9 cellular contexts compared by ENCODE assay signal in genomic region chr1:107782192-107782845, GRCh38.
DNase-seq lines count a peak whose midpoint lies in the region; TF ChIP-seq lines count a peak whose summit lies in the region.
"Had no signal": no experiment of that assay in that cellular context is flagged by ENCODE, and none has a peak within 500 bp of the region (broad histone marks: within the 10 kb centered on the region; RNA-seq: fewer than 3 reads in every experiment).

No MANE protein-coding gene starts in this region.

- H3K27ac ChIP-seq in Peyer's patch (no peak overlapping the region), mammary epithelial cell (ENCODE audit: insufficient read depth, low read depth, low read length) (no peak overlapping the region)
- H3K27ac ChIP-seq: epithelial cell of prostate had no signal

- no peaks in the 10 kb centered on the region for H4K20me1 ChIP-seq in mammary epithelial cell (ENCODE audit: insufficient read depth, low read length)

- TF ChIP-seq CTCF in Peyer's patch (IDR thresholded peaks at IDR 0.05) = peak; percentile 34 to 92 (median 78)
- peak; percentile 46 to 55 for TF ChIP-seq CTCF in mammary epithelial cell (conservative IDR thresholded peaks at IDR 0.05 in 1 of 2, IDR thresholded peaks at IDR 0.05 in 1 of 2; ENCODE audit: extremely low read depth in 1 of 2, insufficient read depth in 1 of 2, low read depth in 1 of 2, low read length in 2 of 2)

- intact Hi-C loops in mammary epithelial cell (cut with micrococcal nuclease) = loop anchor here (1.0 to 10.0 kb wide), 5 partner anchors 265 to 1410 kb away; partner anchors contain the start of gene SLC25A24

- 35% methylated on average over 6 of the region's 6 CpGs for WGBS in mammary epithelial cell (ENCODE audit: low coverage, missing lambda C conversion rate)

- H3K4me3 ChIP-seq in Peyer's patch (no peak overlapping the region), mammary epithelial cell (replicated peaks in 1 of 3; ENCODE audit: insufficient read depth in 1 of 3, low read depth in 2 of 3, low read length in 3 of 3) (no peak overlapping the region)

- H3K9me3 ChIP-seq in Peyer's patch (no peaks in the 10 kb centered on the region), mammary epithelial cell (replicated peaks; ENCODE audit: insufficient read depth, low read length) (no peaks in the 10 kb centered on the region)

- no peak overlapping the region for H3K9ac ChIP-seq in mammary epithelial cell (ENCODE audit: insufficient read depth, low read length)

- in situ Hi-C loops in mammary epithelial cell (cut with MboI; ENCODE audit: low sequenced_read_pairs in 2 of 2) = loop anchor here in 1 of 2 donors (25.0 kb wide), 1 partner anchor 855 kb away; no protein-coding TSS in a partner anchor

- CTCF ChIA-PET in mammary epithelial cell (lab: Charles Lee; ENCODE audit: low non-redundant PET) = interaction anchor here (0.6 to 1.1 kb wide), 10 partner anchors 181 to 778 kb away, joined by 3 to 10 read pairs (median 4); partner anchors contain the start of gene EEIG2

- H3K36me3 ChIP-seq in Peyer's patch = no peaks in the 10 kb centered on the region
- no peaks in the 10 kb centered on the region for H3K36me3 ChIP-seq in mammary epithelial cell (ENCODE audit: insufficient read depth, low read length)

- H3K4me1 Mint-ChIP-seq in T-helper 2 cell treated with Interferon-gamma antibody and Interleukin-4, amounts not matched to agents 5 μg/mL and 100 μg/mL, for 36 hours (ENCODE audit: low read depth) = peaks cover 21% of the 10 kb centered on the region

- H3K4me2 ChIP-seq in mammary epithelial cell (ENCODE audit: insufficient read depth, low read depth, low read length) = no peak overlapping the region

- no peak overlapping the region for H3K4me3 Mint-ChIP-seq in T-helper 2 cell treated with Interferon-gamma antibody and Interleukin-4, amounts not matched to agents 5 μg/mL and 100 μg/mL, for 36 hours

- no peak overlapping the region for H3K27ac Mint-ChIP-seq in T-helper 2 cell treated with Interferon-gamma antibody and Interleukin-4, amounts not matched to agents 5 μg/mL and 100 μg/mL, for 36 hours

- dilution Hi-C loops in mammary epithelial cell (cut with HindIII; ENCODE audit: low sequenced_read_pairs) = no loop called here

- no peaks in the 10 kb centered on the region for H3K9me3 Mint-ChIP-seq in T-helper 2 cell treated with Interferon-gamma antibody and Interleukin-4, amounts not matched to agents 5 μg/mL and 100 μg/mL, for 36 hours

- H3K36me3 Mint-ChIP-seq in T-helper 2 cell treated with Interferon-gamma antibody and Interleukin-4, amounts not matched to agents 5 μg/mL and 100 μg/mL, for 36 hours (ENCODE audit: low read depth) = no peaks in the 10 kb centered on the region

- no peaks in the 10 kb centered on the region for H3K79me2 ChIP-seq in mammary epithelial cell (ENCODE audit: insufficient read depth, low read length)

- H3K27me3 ChIP-seq in Peyer's patch (no peaks in the 10 kb centered on the region), mammary epithelial cell (ENCODE audit: insufficient read depth, low read length) (no peaks in the 10 kb centered on the region)

- no peaks in the 10 kb centered on the region for H3K4me1 ChIP-seq in Peyer's patch
- no peaks in the 10 kb centered on the region for H3K4me1 ChIP-seq in mammary epithelial cell (ENCODE audit: insufficient read depth, low read length)

- H3K27me3 Mint-ChIP-seq in T-helper 2 cell treated with Interferon-gamma antibody and Interleukin-4, amounts not matched to agents 5 μg/mL and 100 μg/mL, for 36 hours (ENCODE audit: low read depth) = no peaks in the 10 kb centered on the region

- DNase-seq in NCI-H524 (lab: John Stamatoyannopoulos, UW) (peak; percentile 20 to 39), NCI-H524 treated with DMSO at 0.1 percent for 48 hours (lab: John Stamatoyannopoulos, UW) (no peak), HT1080 (ENCODE audit: low read depth) (peak; percentile 52), Peyer's patch (no peak), mammary epithelial cell (peak; percentile 26), left kidney (ENCODE audit: low read depth, low spot score) (peak; percentile 83), superior temporal gyrus (ENCODE audit: extremely low spot score) (peak; percentile 91)
- no peak for DNase-seq in T-helper 2 cell treated with Interferon-gamma antibody and Interleukin-4, amounts not matched to agents 5 μg/mL and 100 μg/mL, for 36 hours (ENCODE audit: low spot score)

- no peak for TF ChIP-seq POLR2A in Peyer's patch (IDR thresholded peaks at IDR 0.05)

- no TSS peak for BruUV-seq in mammary epithelial cell (replicated peaks; lab: Mats Ljungman, UMichigan)

- H2AFZ ChIP-seq in mammary epithelial cell (ENCODE audit: low read depth, low read length) = no peak overlapping the region

Comparison
In these comparisons a context has a peak if more than half of its experiments do, and no peak if none do; other contexts are left out.
1. DNase-seq: peak in NCI-H524 (2 of 2), HT1080 (single experiment), mammary epithelial cell (single experiment), left kidney (single experiment) and superior temporal gyrus (single experiment); none in NCI-H524 treated with DMSO at 0.1 percent for 48 hours (single experiment), Peyer's patch (0 of 3) and T-helper 2 cell treated with Interferon-gamma antibody and Interleukin-4, amounts not matched to agents 5 μg/mL and 100 μg/mL, for 36 hours (single experiment).